9 cellular contexts compared by ENCODE assay signal in genomic region chr11:55942785-55943392, GRCh38. TPM values are rescaled to one million over a fixed set of nuclear protein-coding genes. Genes with fewer than 3 reads are reported as not detected.
A peak's percentile ranks its signal among the peaks of the same experiment; 100 is the strongest.
DNase-seq lines count a peak whose midpoint lies in the region; ATAC-seq and TF ChIP-seq lines count a peak whose summit lies in the region.
"Had no signal": no experiment of that assay in that cellular context is flagged by ENCODE, and none has a peak within 500 bp of the region (broad histone marks: within the 10 kb centered on the region; RNA-seq: fewer than 3 reads in every experiment).

No MANE protein-coding gene starts in this region.

- ATAC-seq in GM19463 (IDR thresholded peaks at IDR 0.05; ENCODE audit: unreplicated experiment): peak; percentile 74
- ATAC-seq in activated CD4-positive, alpha-beta T cell treated with anti-CD3 and anti-CD28 coated beads for 36 hours: no peak

- H3K9me3 ChIP-seq in BE2C: no peaks in the 10 kb centered on the region

- no peaks in the 10 kb centered on the region for H3K9me3 Mint-ChIP-seq in activated CD4-positive, alpha-beta T cell treated with anti-CD3 and anti-CD28 coated beads for 36 hours (ENCODE audit: low read depth)

- POLR2A ChIA-PET in activated CD4-positive, alpha-beta T cell treated with anti-CD3 and anti-CD28 coated beads for 36 hours (lab: Charles Lee): no interaction called here

- no peaks in the 10 kb centered on the region for H3K27me3 Mint-ChIP-seq in activated CD4-positive, alpha-beta T cell treated with anti-CD3 and anti-CD28 coated beads for 36 hours
- H3K27me3 Mint-ChIP-seq: stimulated activated naive CD8-positive, alpha-beta T cell treated with anti-CD3 and anti-CD28 coated beads, Interleukin-15, Interleukin-2, amounts not matched to agents 100 ng/mL and 50 ng/mL, for 24 hours had no signal

- no peak overlapping the region for H3K4me3 ChIP-seq in BE2C (ENCODE audit: low read depth, low read length)

- CTCF ChIA-PET in activated CD4-positive, alpha-beta T cell treated with anti-CD3 and anti-CD28 coated beads for 36 hours (lab: Charles Lee): no interaction called here

- no peak overlapping the region for H3K27ac Mint-ChIP-seq in activated CD4-positive, alpha-beta T cell treated with anti-CD3 and anti-CD28 coated beads for 36 hours
- H3K27ac Mint-ChIP-seq: stimulated activated naive CD8-positive, alpha-beta T cell treated with anti-CD3 and anti-CD28 coated beads, Interleukin-15, Interleukin-2, amounts not matched to agents 100 ng/mL and 50 ng/mL, for 24 hours had no signal

- H3K4me1 Mint-ChIP-seq in activated CD4-positive, alpha-beta T cell treated with anti-CD3 and anti-CD28 coated beads for 36 hours: no peaks in the 10 kb centered on the region

- H3K36me3 Mint-ChIP-seq in activated CD4-positive, alpha-beta T cell treated with anti-CD3 and anti-CD28 coated beads for 36 hours (ENCODE audit: low read depth): no peaks in the 10 kb centered on the region

- no peak overlapping the region for H3K4me3 Mint-ChIP-seq in activated CD4-positive, alpha-beta T cell treated with anti-CD3 and anti-CD28 coated beads for 36 hours
- H3K4me3 Mint-ChIP-seq: stimulated activated naive CD8-positive, alpha-beta T cell treated with anti-CD3 and anti-CD28 coated beads, Interleukin-15, Interleukin-2, amounts not matched to agents 100 ng/mL and 50 ng/mL, for 24 hours had no signal

- intact Hi-C loops in posterior cingulate gyrus (cut with DNase I): loop anchor here (10.0 kb wide), 1 partner anchor 1302 kb away; no protein-coding TSS in a partner anchor
- intact Hi-C loops in activated CD4-positive, alpha-beta T cell treated with anti-CD3 and anti-CD28 coated beads for 36 hours (cut with DNase I, micrococcal nuclease): loop anchor here (1.0 to 2.0 kb wide), 2 partner anchors 840 kb away; no protein-coding TSS in a partner anchor

- H3K27me3 ChIP-seq in BE2C: no peaks in the 10 kb centered on the region

- DNase-seq in BE2C: no peak
- DNase-seq in NCI-H2171 (lab: John Stamatoyannopoulos, UW): peak; percentile 17
- DNase-seq in dermis microvascular lymphatic vessel endothelial cell (ENCODE audit: low read depth in 2 of 2): peak; percentile 0 to 36
- peak; percentile 40 for DNase-seq in renal cortical epithelial cell (ENCODE audit: low read depth)
- no peak for DNase-seq in posterior cingulate gyrus
- DNase-seq in activated T-cell treated with anti-CD3 and anti-CD28 coated beads, Interleukin-2, amount 50 U/mL, for 48 hours: no peak
- DNase-seq in activated CD4-positive, alpha-beta T cell treated with anti-CD3 and anti-CD28 coated beads for 36 hours: no peak

- H3K36me3 ChIP-seq in BE2C: no peaks in the 10 kb centered on the region

- no peaks in the 10 kb centered on the region for H3K4me1 ChIP-seq in BE2C

- peak; percentile 32 for TF ChIP-seq CTCF in BE2C (IDR thresholded peaks at IDR 0.05; ENCODE audit: low read depth, low read length)

RNA-seq across cellular contexts. Expression of gene OR5I1, which starts 6.7 kb away (rescaled TPM):
- polyA plus RNA-seq in BE2C (2012; ENCODE audit: insufficient read depth, insufficient read length, low read depth): not detected
- total RNA-seq in dermis microvascular lymphatic vessel endothelial cell (not detected in 2 replicates), renal cortical epithelial cell (not detected in 2 replicates)
- total RNA-seq in activated CD4-positive, alpha-beta T cell treated with anti-CD3 and anti-CD28 coated beads for 36 hours: not detected

RNA-seq across cellular contexts. Expression of gene OR10AG1, which starts 26.9 kb away (rescaled TPM):
- not detected for polyA plus RNA-seq in BE2C (2012; ENCODE audit: insufficient read depth, insufficient read length, low read depth)
- total RNA-seq in dermis microvascular lymphatic vessel endothelial cell (not detected in 2 replicates), renal cortical epithelial cell (not detected in 2 replicates)
- total RNA-seq in activated CD4-positive, alpha-beta T cell treated with anti-CD3 and anti-CD28 coated beads for 36 hours: not detected

RNA-seq across cellular contexts. Expression of gene OR5W2, which starts 28.5 kb away (rescaled TPM):
- polyA plus RNA-seq in BE2C (2012; ENCODE audit: insufficient read depth, insufficient read length, low read depth): not detected
- total RNA-seq in dermis microvascular lymphatic vessel endothelial cell (not detected in 2 replicates), renal cortical epithelial cell (not detected in 2 replicates)
- not detected for total RNA-seq in activated CD4-positive, alpha-beta T cell treated with anti-CD3 and anti-CD28 coated beads for 36 hours

RNA-seq across cellular contexts. Expression of gene OR5F1, which starts 51.5 kb away (rescaled TPM):
- not detected for polyA plus RNA-seq in BE2C (2012; ENCODE audit: insufficient read depth, insufficient read length, low read depth)
- total RNA-seq in dermis microvascular lymphatic vessel endothelial cell (not detected in 2 replicates), renal cortical epithelial cell (not detected in 2 replicates)
- total RNA-seq in activated CD4-positive, alpha-beta T cell treated with anti-CD3 and anti-CD28 coated beads for 36 hours: not detected

RNA-seq across cellular contexts. Expression of gene TRIM51, which starts 59.8 kb away (rescaled TPM):
- not detected for polyA plus RNA-seq in BE2C (2012; ENCODE audit: insufficient read depth, insufficient read length, low read depth)
- total RNA-seq in dermis microvascular lymphatic vessel endothelial cell: not detected in 2 replicates
- total RNA-seq in renal cortical epithelial cell: not detected in 2 replicates
- not detected for total RNA-seq in activated CD4-positive, alpha-beta T cell treated with anti-CD3 and anti-CD28 coated beads for 36 hours

Comparison
In these comparisons a context has a peak if more than half of its experiments do, and no peak if none do; other contexts are left out.
1. DNase-seq: peak in NCI-H2171 (single experiment), dermis microvascular lymphatic vessel endothelial cell (2 of 2) and renal cortical epithelial cell (single experiment); none in BE2C (single experiment), posterior cingulate gyrus (0 of 10), activated T-cell treated with anti-CD3 and anti-CD28 coated beads, Interleukin-2, amount 50 U/mL, for 48 hours (0 of 2) and activated CD4-positive, alpha-beta T cell treated with anti-CD3 and anti-CD28 coated beads for 36 hours (single experiment).